In genomic region chr5:75565991-75566709, GRCh38 we compare ENCODE assay signal across 10 cellular contexts. TPM values are rescaled to one million over a fixed set of nuclear protein-coding genes. Genes with fewer than 3 reads are reported as not detected.
DNase-seq lines count a peak whose midpoint lies in the region; ATAC-seq, FAIRE-seq and TF ChIP-seq lines count a peak whose summit lies in the region.
"Not testable (repeated sequence)": the region's sequence is repeated elsewhere in the genome, so short reads cannot be mapped to it uniquely, and the experiment has no call there.
"Had no signal": no experiment of that assay in that cellular context is flagged by ENCODE, and none has a peak within 500 bp of the region (broad histone marks: within the 10 kb centered on the region; RNA-seq: fewer than 3 reads in every experiment).

No MANE protein-coding gene starts in this region.

- peak overlapping the region in 9 of 11 experiments; percentile 17 to 61 (median 49); a peak in 15 of 22 replicates for H3K27ac ChIP-seq in BLaER1 treated with 17β-estradiol and CSF1 and Interleukin-3, amounts not matched to agents 10 nM and 100 nM
- H3K27ac ChIP-seq in HCT116 (ENCODE audit: low read depth, low read length) (peak overlapping the region; percentile 80), GM12878 (ENCODE audit: control insufficient read depth, insufficient read depth) (peak overlapping the region; percentile 96)
- not testable (repeated sequence) for H3K27ac ChIP-seq in foreskin keratinocyte

- WGBS in GM12878 (ENCODE audit: insufficient coverage, insufficient replicate concordance, low lambda C conversion rate, missing lambda C conversion rate): 25% methylated on average over 15 of the region's 15 CpGs

- not testable (repeated sequence) for H3K79me2 ChIP-seq in HCT116 (ENCODE audit: insufficient read depth, low read length)
- H3K79me2 ChIP-seq in GM12878 (ENCODE audit: control insufficient read depth, insufficient read depth, low read length): peaks cover 32% of the 10 kb centered on the region

- peaks cover 32 to 55% (median 46%) of the 10 kb centered on the region in 11 experiments for H3K9me3 ChIP-seq in BLaER1 treated with 17β-estradiol and CSF1 and Interleukin-3, amounts not matched to agents 10 nM and 100 nM (replicated peaks in 1 of 11)
- not testable (repeated sequence) for H3K9me3 ChIP-seq in HCT116 (ENCODE audit: control insufficient read depth in 1 of 2, insufficient read depth in 1 of 2, low read depth in 1 of 2, low read length in 2 of 2); GM12878 (replicated peaks; ENCODE audit: control insufficient read depth, insufficient read depth, low read length)

- not testable (repeated sequence) for TF ChIP-seq EP300 in GM12878 (IDR thresholded peaks at IDR 0.05; ENCODE audit: borderline replicate concordance in 1 of 2, control insufficient read depth in 1 of 2, low read depth in 2 of 2, low read length in 2 of 2)

- not testable (repeated sequence) for H2AFZ ChIP-seq in HCT116 (ENCODE audit: low read depth, low read length, poor library complexity, severe bottlenecking)
- peak overlapping the region; percentile 72 for H2AFZ ChIP-seq in GM12878 (ENCODE audit: control insufficient read depth, low read depth, low read length)

- POLR2A ChIA-PET in HCT116 (lab: Charles Lee): not testable (repeated sequence)
- POLR2A ChIA-PET in GM12878 (lab: Charles Lee): interaction anchor here (0.6 to 3.7 kb wide), 9 partner anchors 10 to 278 kb away, joined by 3 to 50 read pairs (median 8); partner anchors contain the start of genes CERT1, HMGCR and POLK

- H3K4me1 Mint-ChIP-seq in activated CD4-positive, alpha-beta T cell treated with anti-CD3 and anti-CD28 coated beads, Interleukin-2, amount 10 ng/mL, durations not matched to agents 24 days and 14 days: peaks cover 37% of the 10 kb centered on the region
- H3K4me1 Mint-ChIP-seq in nephron: peaks cover 20% of the 10 kb centered on the region
- H3K4me1 Mint-ChIP-seq in stimulated activated memory B cell treated with anti-CD40 and anti-IgM and Interleukin-4, amounts not matched to agents 10 μg/mL and 1 μg/mL and 100 μg/mL, for 72 hours: peaks cover 61% of the 10 kb centered on the region

- TF ChIP-seq POLR2A in HCT116 (IDR thresholded peaks at IDR 0.05; ENCODE audit: borderline replicate concordance, extremely low read depth, insufficient read depth, insufficient read length); GM12878 (IDR thresholded peaks at IDR 0.05; ENCODE audit: low read depth, low read length): not testable (repeated sequence)

- CTCF ChIA-PET in HCT116 (lab: Charles Lee): not testable (repeated sequence)
- CTCF ChIA-PET in GM12878 (lab: Yijun Ruan, JAX): interaction anchor here (0.8 to 6.3 kb wide), 8 partner anchors 10 to 114 kb away, joined by 3 to 22 read pairs (median 4); partner anchors contain the start of gene POLK

- H3K9me2 ChIP-seq in HCT116 (ENCODE audit: insufficient read depth): not testable (repeated sequence)

- peaks cover 21% of the 10 kb centered on the region for H3K9me3 Mint-ChIP-seq in activated CD4-positive, alpha-beta T cell treated with anti-CD3 and anti-CD28 coated beads, Interleukin-2, amount 10 ng/mL, durations not matched to agents 24 days and 14 days
- H3K9me3 Mint-ChIP-seq in nephron: peaks cover 41% of the 10 kb centered on the region
- not testable (repeated sequence) for H3K9me3 Mint-ChIP-seq in stimulated activated memory B cell treated with anti-CD40 and anti-IgM and Interleukin-4, amounts not matched to agents 10 μg/mL and 1 μg/mL and 100 μg/mL, for 72 hours

- peak overlapping the region; percentile 52 for H3K4me3 Mint-ChIP-seq in activated CD4-positive, alpha-beta T cell treated with anti-CD3 and anti-CD28 coated beads, Interleukin-2, amount 10 ng/mL, durations not matched to agents 24 days and 14 days
- not testable (repeated sequence) for H3K4me3 Mint-ChIP-seq in nephron
- H3K4me3 Mint-ChIP-seq in stimulated activated memory B cell treated with anti-CD40 and anti-IgM and Interleukin-4, amounts not matched to agents 10 μg/mL and 1 μg/mL and 100 μg/mL, for 72 hours: peak overlapping the region; percentile 77

- H3K27me3 Mint-ChIP-seq in activated CD4-positive, alpha-beta T cell treated with anti-CD3 and anti-CD28 coated beads, Interleukin-2, amount 10 ng/mL, durations not matched to agents 24 days and 14 days; nephron (ENCODE audit: low read depth); stimulated activated memory B cell treated with anti-CD40 and anti-IgM and Interleukin-4, amounts not matched to agents 10 μg/mL and 1 μg/mL and 100 μg/mL, for 72 hours: not testable (repeated sequence)

- TF ChIP-seq CTCF in HCT116 (IDR thresholded peaks at IDR 0.05 in 2 of 3, conservative IDR thresholded peaks at IDR 0.05 in 1 of 3; ENCODE audit: borderline replicate concordance in 1 of 3, insufficient read depth in 1 of 3, low read depth in 2 of 3, low read length in 2 of 3); GM12878 (IDR thresholded peaks at IDR 0.05 in 2 of 3, conservative IDR thresholded peaks at IDR 0.05 in 1 of 3; ENCODE audit: control insufficient read depth in 2 of 3, extremely low read depth in 1 of 3, insufficient read depth in 1 of 3, low read depth in 3 of 3, low read length in 3 of 3); foreskin keratinocyte (conservative IDR thresholded peaks at IDR 0.05); nephron (IDR thresholded peaks at IDR 0.05; ENCODE audit: unreplicated experiment in 3 of 3): not testable (repeated sequence)

- not testable (repeated sequence) for H3K4me3 ChIP-seq in BLaER1 treated with 17β-estradiol and CSF1 and Interleukin-3, amounts not matched to agents 10 nM and 100 nM
- H3K4me3 ChIP-seq in HCT116 (replicated peaks in 1 of 2; ENCODE audit: low read depth in 1 of 2, low read length in 2 of 2) (peak overlapping the region; percentile 33 to 51), GM12878 (peak overlapping the region; percentile 29; the same call in 1 of the 2 replicates)

- peak overlapping the region; percentile 98 for H3K27ac Mint-ChIP-seq in activated CD4-positive, alpha-beta T cell treated with anti-CD3 and anti-CD28 coated beads, Interleukin-2, amount 10 ng/mL, durations not matched to agents 24 days and 14 days
- peak overlapping the region; percentile 86 to 91 (median 87) for H3K27ac Mint-ChIP-seq in nephron
- H3K27ac Mint-ChIP-seq in stimulated activated memory B cell treated with anti-CD40 and anti-IgM and Interleukin-4, amounts not matched to agents 10 μg/mL and 1 μg/mL and 100 μg/mL, for 72 hours: peak overlapping the region; percentile 81

- peaks cover 22 to 71% (median 39%) of the 10 kb centered on the region in 11 experiments for H3K36me3 ChIP-seq in BLaER1 treated with 17β-estradiol and CSF1 and Interleukin-3, amounts not matched to agents 10 nM and 100 nM
- H3K36me3 ChIP-seq in HCT116 (ENCODE audit: control insufficient read depth in 1 of 2, insufficient read depth in 2 of 2, low read length in 2 of 2); GM12878 (ENCODE audit: control insufficient read depth in 2 of 2, insufficient read depth in 2 of 2, low read length in 1 of 2): not testable (repeated sequence)

- intact Hi-C loops in HCT116 (cut with micrococcal nuclease) (loop anchor here (5.0 kb wide), 1 partner anchor 54 kb away; the partner anchor contains the start of genes CERT1 and POLK), GM12878 (cut with micrococcal nuclease; ENCODE audit: unreplicated experiment) (loop anchor here (1.0 to 2.0 kb wide), 2 partner anchors 9 to 55 kb away; partner anchors contain the start of genes CERT1 and POLK)
- intact Hi-C loops in activated CD4-positive, alpha-beta T cell treated with anti-CD3 and anti-CD28 coated beads, Interleukin-2, amount 10 ng/mL, durations not matched to agents 24 days and 14 days (cut with micrococcal nuclease): loop anchor here (2.0 to 5.0 kb wide), 7 partner anchors 35 to 981 kb away; partner anchors contain the start of genes ANKRD31 and HMGCR

- not testable (repeated sequence) for BruUV-seq in HCT116 (replicated peaks; lab: Mats Ljungman, UMichigan); GM12878 (replicated peaks; lab: Mats Ljungman, UMichigan)

- ATAC-seq in HCT116 (peak; percentile 82), GM12878 (peak; percentile 74), foreskin keratinocyte (peak; percentile 34)
- peak; percentile 16 for ATAC-seq in stimulated activated memory B cell treated with anti-CD40 and anti-IgM and Interleukin-4, amounts not matched to agents 10 μg/mL and 1 μg/mL and 100 μg/mL, for 72 hours

- RAD21 ChIA-PET in HCT116 (lab: Charles Lee; ENCODE audit: low non-redundant PET in 1 of 2, low total read pairs in 2 of 2, uncharacterized antibody in 2 of 2, unreplicated experiment in 2 of 2): not testable (repeated sequence)
- RAD21 ChIA-PET in GM12878 (lab: Charles Lee; ENCODE audit: unreplicated experiment): interaction anchor here (1.0 to 4.5 kb wide), 11 partner anchors 10 to 228 kb away, joined by 3 to 123 read pairs (median 12); partner anchors contain the start of genes CERT1 and POLK

- H3K9ac ChIP-seq in BLaER1 treated with 17β-estradiol and CSF1 and Interleukin-3, amounts not matched to agents 10 nM and 100 nM: not testable (repeated sequence)
- H3K9ac ChIP-seq in HCT116 (ENCODE audit: low read length) (peak overlapping the region; percentile 61), GM12878 (ENCODE audit: control insufficient read depth, insufficient read depth, low read length) (peak overlapping the region; percentile 73)

- peak overlapping the region; percentile 36 to 81 (median 57); a peak in 21 of 22 replicates for H3K4me2 ChIP-seq in BLaER1 treated with 17β-estradiol and CSF1 and Interleukin-3, amounts not matched to agents 10 nM and 100 nM
- H3K4me2 ChIP-seq in HCT116 (ENCODE audit: low read length): peak overlapping the region; percentile 83
- H3K4me2 ChIP-seq in GM12878 (ENCODE audit: control insufficient read depth, insufficient read depth): peak overlapping the region; percentile 91

- DNase-seq in HCT116 (ENCODE audit: low read depth, low spot score) (peak; percentile 54), NCI-H226 (peak; percentile 89), GM12878 (ENCODE audit: low read depth, low spot score) (peak; percentile 43)
- not testable (repeated sequence) for DNase-seq in activated CD4-positive, alpha-beta T cell treated with anti-CD3 and anti-CD28 coated beads, Interleukin-2, amount 10 ng/mL, durations not matched to agents 24 days and 14 days; foreskin keratinocyte

- H4K20me1 ChIP-seq in BLaER1 treated with 17β-estradiol and CSF1 and Interleukin-3, amounts not matched to agents 10 nM and 100 nM: peaks cover 0 to 31% (median 0%) of the 10 kb centered on the region in 11 experiments; a peak in 6 of 22 replicates
- not testable (repeated sequence) for H4K20me1 ChIP-seq in HCT116 (ENCODE audit: insufficient read depth); GM12878 (ENCODE audit: control insufficient read depth, insufficient read depth)

- SMC1A ChIA-PET in GM12878 (lab: Charles Lee; ENCODE audit: uncharacterized antibody, unreplicated experiment): interaction anchor here (0.7 to 8.3 kb wide), 15 partner anchors 11 to 221 kb away, joined by 3 to 98 read pairs (median 8); partner anchors contain the start of genes CERT1 and POLK

- not testable (repeated sequence) for FAIRE-seq in GM12878 (lab: Jason Lieb, UNC)

- in situ Hi-C loops in GM12878 (cut with MboI): loop anchor here (10.0 kb wide), 1 partner anchor 51 kb away; the partner anchor contains the start of genes CERT1 and POLK

- peaks cover 9 to 56% (median 23%) of the 10 kb centered on the region in 10 experiments for H3K4me1 ChIP-seq in BLaER1 treated with 17β-estradiol and CSF1 and Interleukin-3, amounts not matched to agents 10 nM and 100 nM
- H3K4me1 ChIP-seq in HCT116 (ENCODE audit: control insufficient read depth in 1 of 2, insufficient read depth in 2 of 2, low read length in 2 of 2) (peaks cover 29 to 38% of the 10 kb centered on the region in 2 experiments), GM12878 (ENCODE audit: control insufficient read depth, insufficient read depth, low read length) (peaks cover 31% of the 10 kb centered on the region), foreskin keratinocyte (peaks cover 17% of the 10 kb centered on the region)

- not testable (repeated sequence) for H3K27me3 ChIP-seq in BLaER1 treated with 17β-estradiol and CSF1 and Interleukin-3, amounts not matched to agents 10 nM and 100 nM; HCT116 (ENCODE audit: insufficient read depth, low read length); GM12878 (replicated peaks in 1 of 2; ENCODE audit: control insufficient read depth in 2 of 2, insufficient read depth in 2 of 2, low read length in 1 of 2); foreskin keratinocyte

- peaks cover 49% of the 10 kb centered on the region for H3K36me3 Mint-ChIP-seq in activated CD4-positive, alpha-beta T cell treated with anti-CD3 and anti-CD28 coated beads, Interleukin-2, amount 10 ng/mL, durations not matched to agents 24 days and 14 days (ENCODE audit: low read depth)
- peaks cover 64% of the 10 kb centered on the region for H3K36me3 Mint-ChIP-seq in nephron (ENCODE audit: low read depth)
- peaks cover 50% of the 10 kb centered on the region for H3K36me3 Mint-ChIP-seq in stimulated activated memory B cell treated with anti-CD40 and anti-IgM and Interleukin-4, amounts not matched to agents 10 μg/mL and 1 μg/mL and 100 μg/mL, for 72 hours

- not testable (repeated sequence) for TF ChIP-seq RAD21 in HCT116 (IDR thresholded peaks at IDR 0.05; ENCODE audit: low read depth); GM12878 (IDR thresholded peaks at IDR 0.05; ENCODE audit: insufficient read depth, low read depth, low read length)

RNA-seq across cellular contexts. Expression of gene ANKDD1B, which starts 45.1 kb away (rescaled TPM):
- 0.84 TPM for total RNA-seq in HCT116 (2021; ENCODE audit: unreplicated experiment)
- polyA plus RNA-seq in HCT116 (2012): 0.10 and 0.18 TPM in 2 replicates
- total RNA-seq in activated CD4-positive, alpha-beta T cell treated with anti-CD3 and anti-CD28 coated beads, Interleukin-2, amount 10 ng/mL, durations not matched to agents 24 days and 14 days: 0.36 and 0.40 TPM in 2 replicates
- 2.4 and 2.8 TPM in 2 replicates for total RNA-seq in GM12878 (2013; cell fraction: nucleolus; rRNA removed)
- total RNA-seq in GM12878 (2014; rRNA removed): 0.73 and 1.0 TPM in 2 replicates
- total RNA-seq in GM12878 (2014; rRNA removed; fragmentation: Illumina TruSeq; extraction: Trizol): 0.83 and 0.98 TPM in 2 replicates
- 0.66 and 0.87 TPM in 2 replicates for total RNA-seq in GM12878 (2021)
- polyA plus RNA-seq in GM12878 (2011; ENCODE audit: low read depth): 0.21 TPM
- 0.68 and 1.1 TPM in 2 replicates for polyA plus RNA-seq in GM12878 (2011; rRNA removed)
- polyA plus RNA-seq in GM12878 (2011; cell fraction: cytosol; rRNA removed): 0.05 and 0.12 TPM in 2 replicates
- 1.3 and 1.6 TPM in 2 replicates for polyA plus RNA-seq in GM12878 (2011; cell fraction: nucleus; rRNA removed)
- polyA plus RNA-seq in GM12878 (2012): 0.52 and 0.70 TPM in 2 replicates
- 0.65 and 0.72 TPM in 2 replicates for polyA plus RNA-seq in GM12878 (2014; fragmentation: Illumina TruSeq; extraction: Trizol)
- 1 to 10 TPM; 1.4 to 2.4 TPM for polyA plus RNA-seq in GM12878 (2014; fragmentation: Nextera tagmentation; extraction: Ambion mirVana)
- polyA plus RNA-seq in GM12878 (2014; rRNA removed): 0.39 and 0.65 TPM in 2 replicates
- 1 to 10 TPM in 1 of 2 experiments, under 1 TPM in 1; 0.34 to 1.0 TPM for polyA plus RNA-seq in GM12878 (2016; fragmentation: Nextera tagmentation; extraction: Ambion mirVana)
- 0.29 and 1.3 TPM in 2 replicates for polyA minus RNA-seq in GM12878 (2011; rRNA and poly(A)+ RNA removed)
- polyA minus RNA-seq in GM12878 (2011; cell fraction: cytosol; rRNA and poly(A)+ RNA removed): not detected in 2 replicates
- polyA minus RNA-seq in GM12878 (2011; cell fraction: nucleus; rRNA and poly(A)+ RNA removed): 0.97 and 2.9 TPM in 2 replicates
- total RNA-seq in foreskin keratinocyte: 0.07 and 0.10 TPM in 2 replicates
- 0.07 TPM in 2 replicates for polyA plus RNA-seq in foreskin keratinocyte
- total RNA-seq: G401, NCI-H460 had no signal

RNA-seq across cellular contexts. Expression of gene POLK, which starts 54.5 kb away (rescaled TPM):
- total RNA-seq in HCT116 (2021; ENCODE audit: unreplicated experiment) (17.3 TPM), GM12878 (2014; rRNA removed) (29.0 and 36.8 TPM in 2 replicates), GM12878 (2014; rRNA removed; fragmentation: Illumina TruSeq; extraction: Trizol) (39.9 and 42.0 TPM in 2 replicates), GM12878 (2021) (25.6 and 26.6 TPM in 2 replicates), foreskin keratinocyte (20.1 and 20.8 TPM in 2 replicates)
- polyA plus RNA-seq in HCT116 (2012): 2.5 and 4.0 TPM in 2 replicates
- 40.4 and 41.6 TPM in 2 replicates for total RNA-seq in activated CD4-positive, alpha-beta T cell treated with anti-CD3 and anti-CD28 coated beads, Interleukin-2, amount 10 ng/mL, durations not matched to agents 24 days and 14 days
- 231 and 234 TPM in 2 replicates for total RNA-seq in GM12878 (2013; cell fraction: nucleolus; rRNA removed)
- polyA plus RNA-seq in GM12878 (2011; ENCODE audit: low read depth): 7.1 TPM
- polyA plus RNA-seq in GM12878 (2011; rRNA removed) (47.6 and 75.0 TPM in 2 replicates), GM12878 (2014; fragmentation: Illumina TruSeq; extraction: Trizol) (36.7 and 44.0 TPM in 2 replicates), GM12878 (2014; fragmentation: Nextera tagmentation; extraction: Ambion mirVana) (10 to 100 TPM; 10.4 to 10.7 TPM), GM12878 (2014; rRNA removed) (15.0 and 20.9 TPM in 2 replicates), GM12878 (2016; fragmentation: Nextera tagmentation; extraction: Ambion mirVana) (10 to 100 TPM; 29.0 to 32.0 TPM), foreskin keratinocyte (2.3 and 2.9 TPM in 2 replicates)
- polyA plus RNA-seq in GM12878 (2011; cell fraction: cytosol; rRNA removed): 15.9 and 19.4 TPM in 2 replicates
- polyA plus RNA-seq in GM12878 (2011; cell fraction: nucleus; rRNA removed): 29.1 and 39.9 TPM in 2 replicates
- polyA plus RNA-seq in GM12878 (2012): 10.4 and 16.5 TPM in 2 replicates
- 50.9 and 127 TPM in 2 replicates for polyA minus RNA-seq in GM12878 (2011; rRNA and poly(A)+ RNA removed)
- polyA minus RNA-seq in GM12878 (2011; cell fraction: cytosol; rRNA and poly(A)+ RNA removed): 17.5 and 25.1 TPM in 2 replicates
- 33.9 and 57.1 TPM in 2 replicates for polyA minus RNA-seq in GM12878 (2011; cell fraction: nucleus; rRNA and poly(A)+ RNA removed)

RNA-seq across cellular contexts. Expression of gene CERT1, which starts 54.7 kb away (rescaled TPM):
- 22.8 TPM for total RNA-seq in HCT116 (2021; ENCODE audit: unreplicated experiment)
- 12.2 and 17.1 TPM in 2 replicates for polyA plus RNA-seq in HCT116 (2012)
- 46.4 and 49.2 TPM in 2 replicates for total RNA-seq in activated CD4-positive, alpha-beta T cell treated with anti-CD3 and anti-CD28 coated beads, Interleukin-2, amount 10 ng/mL, durations not matched to agents 24 days and 14 days
- total RNA-seq in GM12878 (2013; cell fraction: nucleolus; rRNA removed): 213 and 216 TPM in 2 replicates
- 13.3 and 13.4 TPM in 2 replicates for total RNA-seq in GM12878 (2014; rRNA removed)
- 35.3 and 36.7 TPM in 2 replicates for total RNA-seq in GM12878 (2014; rRNA removed; fragmentation: Illumina TruSeq; extraction: Trizol)
- 30.2 and 30.7 TPM in 2 replicates for total RNA-seq in GM12878 (2021)
- 11.9 TPM for polyA plus RNA-seq in GM12878 (2011; ENCODE audit: low read depth)
- polyA plus RNA-seq in GM12878 (2011; rRNA removed): 26.5 and 27.6 TPM in 2 replicates
- 11.6 and 28.3 TPM in 2 replicates for polyA plus RNA-seq in GM12878 (2011; cell fraction: cytosol; rRNA removed)
- 23.0 and 25.2 TPM in 2 replicates for polyA plus RNA-seq in GM12878 (2011; cell fraction: nucleus; rRNA removed)
- 15.4 and 25.1 TPM in 2 replicates for polyA plus RNA-seq in GM12878 (2012)
- polyA plus RNA-seq in GM12878 (2014; fragmentation: Illumina TruSeq; extraction: Trizol): 32.5 and 43.2 TPM in 2 replicates
- polyA plus RNA-seq in GM12878 (2014; fragmentation: Nextera tagmentation; extraction: Ambion mirVana): 10 to 100 TPM in 1 of 2 experiments, 1 to 10 TPM in 1; 7.7 to 10.4 TPM
- polyA plus RNA-seq in GM12878 (2014; rRNA removed): 11.1 and 14.1 TPM in 2 replicates
- polyA plus RNA-seq in GM12878 (2016; fragmentation: Nextera tagmentation; extraction: Ambion mirVana): 10 to 100 TPM; 24.6 to 29.9 TPM
- polyA minus RNA-seq in GM12878 (2011; rRNA and poly(A)+ RNA removed): 57.1 and 106 TPM in 2 replicates
- polyA minus RNA-seq in GM12878 (2011; cell fraction: cytosol; rRNA and poly(A)+ RNA removed): 19.9 and 22.8 TPM in 2 replicates
- 41.0 and 78.9 TPM in 2 replicates for polyA minus RNA-seq in GM12878 (2011; cell fraction: nucleus; rRNA and poly(A)+ RNA removed)
- total RNA-seq in foreskin keratinocyte: 18.3 and 24.7 TPM in 2 replicates
- polyA plus RNA-seq in foreskin keratinocyte: 4.5 and 7.4 TPM in 2 replicates

Comparison
In these comparisons a context has a peak if more than half of its experiments do, and no peak if none do; other contexts are left out.
1. ATAC-seq: peak in every context shown above with its lines; median percentile 82 in HCT116; 74 in GM12878; 34 in foreskin keratinocyte; 16 in stimulated activated memory B cell treated with anti-CD40 and anti-IgM and Interleukin-4, amounts not matched to agents 10 μg/mL and 1 μg/mL and 100 μg/mL, for 72 hours.